In the genomic region with DNA sequence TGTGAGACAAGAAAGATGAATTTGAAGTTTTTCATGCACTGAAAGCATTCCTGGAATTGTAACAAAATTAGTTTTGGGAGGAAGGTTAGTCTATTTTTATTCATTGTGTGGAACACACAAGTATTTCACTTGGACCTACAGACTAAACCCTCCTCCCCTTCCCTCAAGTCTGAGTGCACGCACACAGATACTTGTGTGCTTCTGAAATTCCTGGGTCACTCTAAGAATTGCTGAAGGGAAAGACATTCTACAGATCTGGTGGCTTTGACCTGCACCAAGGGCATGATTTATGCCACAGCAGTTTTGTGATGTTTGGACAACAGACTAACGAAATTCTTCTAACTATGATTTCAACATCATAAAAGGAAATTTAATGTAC, we compare ENCODE assay signal across 18 cellular contexts.
"Had no signal": no experiment of that assay in that cellular context is flagged by ENCODE, and none has a peak within 500 bp of the region (broad histone marks: within the 10 kb centered on the region; RNA-seq: fewer than 3 reads in every experiment).

No MANE protein-coding gene starts in this region.

- H3K36me3 ChIP-seq: adrenal gland, transverse colon, uterus, WERI-Rb-1 had no signal

- ATAC-seq: activated T-cell treated with anti-CD3 and anti-CD28 coated beads, Interleukin-2, amount 50 U/mL, for 72 hours had no signal

- H3K4me1 ChIP-seq: transverse colon, uterus had no signal

- H3K9me3 ChIP-seq: adrenal gland, transverse colon, uterus had no signal

- DNase-seq: activated CD4-positive, alpha-beta T cell treated with anti-CD3 and anti-CD28 coated beads for 1 hour; activated CD8-positive, alpha-beta memory T cell treated with anti-CD3 and anti-CD28 coated beads for 24 hours; activated CD8-positive, alpha-beta memory T cell treated with anti-CD3 and anti-CD28 coated beads, Interleukin-2, amount 50 U/mL, for 48 hours; activated effector memory CD4-positive, alpha-beta T cell treated with anti-CD3 and anti-CD28 coated beads, Interleukin-2, amount 50 U/mL, for 16 hours; activated T-cell treated with anti-CD3 and anti-CD28 coated beads, Interleukin-2, amount 50 U/mL, for 72 hours; adrenal gland; endodermal cell; occipital lobe; retina; stimulated activated CD4-positive, alpha-beta T cell treated with anti-CD3 and anti-CD28 coated beads, Interleukin-2, amount 100 ng/mL, for 24 hours; T-helper 2 cell; transverse colon; uterus; WERI-Rb-1 had no signal

- H3K4me3 ChIP-seq: adrenal gland, lung, transverse colon, uterus had no signal

- FAIRE-seq: colon, frontal cortex had no signal

- H3K27me3 ChIP-seq: adrenal gland, transverse colon, uterus had no signal

- H3K27ac ChIP-seq: adrenal gland, epithelial cell of prostate, transverse colon, uterus, WERI-Rb-1 had no signal
